In genomic region chr22:24380220-24381218, GRCh38 we compare ENCODE assay signal across 16 cellular contexts. TPM values are rescaled to one million over a fixed set of nuclear protein-coding genes. Genes with fewer than 3 reads are reported as not detected.
A peak's percentile ranks its signal among the peaks of the same experiment; 100 is the strongest.
DNase-seq lines count a peak whose midpoint lies in the region; ATAC-seq and TF ChIP-seq lines count a peak whose summit lies in the region.
"Had no signal": no experiment of that assay in that cellular context is flagged by ENCODE, and none has a peak within 500 bp of the region (broad histone marks: within the 10 kb centered on the region; RNA-seq: fewer than 3 reads in every experiment).

No MANE protein-coding gene starts in this region.

- H4K8ac ChIP-seq in trophoblast cell (ENCODE audit: low read depth, low read length) = no peak overlapping the region

- CTCF ChIA-PET in activated CD4-positive, alpha-beta T cell treated with anti-CD3 and anti-CD28 coated beads, Interleukin-2, amount 10 ng/mL, durations not matched to agents 7 days and 5 days (lab: Charles Lee) = no interaction called here
- CTCF ChIA-PET in activated CD4-positive, alpha-beta T cell treated with anti-CD3 and anti-CD28 coated beads for 36 hours (lab: Charles Lee) = interaction anchor here (0.6 to 0.9 kb wide), 2 partner anchors 19 to 251 kb away, joined by 3 read pairs; no protein-coding TSS in a partner anchor

- ATAC-seq in activated CD4-positive, alpha-beta T cell treated with anti-CD3 and anti-CD28 coated beads for 36 hours = no peak
- ATAC-seq in T-helper 17 cell (no peak), esophagus mucosa (no peak)

- H4K91ac ChIP-seq in trophoblast cell (ENCODE audit: low read depth, low read length) = no peak overlapping the region

- peak overlapping the region; percentile 89 for H3K27ac Mint-ChIP-seq in activated CD4-positive, alpha-beta T cell treated with anti-CD3 and anti-CD28 coated beads, Interleukin-2, amount 10 ng/mL, durations not matched to agents 7 days and 5 days
- H3K27ac Mint-ChIP-seq in activated CD4-positive, alpha-beta T cell treated with anti-CD3 and anti-CD28 coated beads for 36 hours = no peak overlapping the region
- H3K27ac Mint-ChIP-seq in T-helper 17 cell = peak overlapping the region; percentile 49
- H3K27ac Mint-ChIP-seq: activated naive CD4-positive, alpha-beta T cell treated with anti-CD3 and anti-CD28 coated beads, Interleukin-2, amount 50 U/mL, for 72 hours had no signal

- H4K12ac ChIP-seq in trophoblast cell (ENCODE audit: low read depth, low read length) = no peak overlapping the region

- no peaks in the 10 kb centered on the region for H3K27me3 ChIP-seq in trophoblast cell (ENCODE audit: insufficient read depth, low read length)
- no peaks in the 10 kb centered on the region for H3K27me3 ChIP-seq in tibial nerve
- H3K27me3 ChIP-seq: cardiac muscle cell, vagina had no signal

- no peak overlapping the region for H3K4me2 ChIP-seq in trophoblast cell (ENCODE audit: low read length)

- WGBS in trophoblast cell (ENCODE audit: extremely low coverage, insufficient coverage, insufficient read length) = no CpG with 5 or more reads among the region's 8 CpGs
- 77% methylated on average over 8 of the region's 8 CpGs for WGBS in tibial nerve, 2 donors

- no peak overlapping the region for H3K14ac ChIP-seq in trophoblast cell (ENCODE audit: low read length)

- TF ChIP-seq POLR2A in tibial nerve (IDR thresholded peaks at IDR 0.05) = no peak

- H3K27ac ChIP-seq in trophoblast cell (ENCODE audit: low read depth, low read length) = no peak overlapping the region
- H3K27ac ChIP-seq in tibial nerve = no peak overlapping the region
- H3K27ac ChIP-seq: cardiac muscle cell, vagina had no signal

- no peaks in the 10 kb centered on the region for H3K9me3 ChIP-seq in T-helper 17 cell (ENCODE audit: control insufficient read depth, low read length, poor library complexity, severe bottlenecking)
- no peaks in the 10 kb centered on the region for H3K9me3 ChIP-seq in trophoblast cell (ENCODE audit: insufficient read depth, low read depth, low read length)
- H3K9me3 ChIP-seq in tibial nerve = peaks cover 0 to 12% (median 0%) of the 10 kb centered on the region in 4 donors
- H3K9me3 ChIP-seq: vagina had no signal

- POLR2A ChIA-PET in activated CD4-positive, alpha-beta T cell treated with anti-CD3 and anti-CD28 coated beads, Interleukin-2, amount 10 ng/mL, durations not matched to agents 7 days and 5 days (lab: Charles Lee) = no interaction called here
- POLR2A ChIA-PET in activated CD4-positive, alpha-beta T cell treated with anti-CD3 and anti-CD28 coated beads for 36 hours (lab: Charles Lee) = no interaction called here

- H3K4me3 Mint-ChIP-seq in activated CD4-positive, alpha-beta T cell treated with anti-CD3 and anti-CD28 coated beads, Interleukin-2, amount 10 ng/mL, durations not matched to agents 7 days and 5 days = no peak overlapping the region
- H3K4me3 Mint-ChIP-seq in activated CD4-positive, alpha-beta T cell treated with anti-CD3 and anti-CD28 coated beads for 36 hours = no peak overlapping the region
- H3K4me3 Mint-ChIP-seq in T-helper 17 cell = no peak overlapping the region

- no peak overlapping the region for H3K18ac ChIP-seq in trophoblast cell (ENCODE audit: low read length)

- H3K36me3 Mint-ChIP-seq in activated CD4-positive, alpha-beta T cell treated with anti-CD3 and anti-CD28 coated beads, Interleukin-2, amount 10 ng/mL, durations not matched to agents 7 days and 5 days (ENCODE audit: low read depth) = peaks cover 36% of the 10 kb centered on the region
- peaks cover 20% of the 10 kb centered on the region for H3K36me3 Mint-ChIP-seq in activated CD4-positive, alpha-beta T cell treated with anti-CD3 and anti-CD28 coated beads for 36 hours (ENCODE audit: low read depth)
- no peaks in the 10 kb centered on the region for H3K36me3 Mint-ChIP-seq in T-helper 17 cell (ENCODE audit: low read depth)

- H3K36me3 ChIP-seq in trophoblast cell (ENCODE audit: control insufficient read depth in 1 of 2, insufficient read depth in 2 of 2, low read length in 2 of 2) (peaks cover 4% of the 10 kb centered on the region in 2 experiments), tibial nerve (peaks cover 0 to 39% (median 9%) of the 10 kb centered on the region in 3 donors)

- no peaks in the 10 kb centered on the region for H3K9me3 Mint-ChIP-seq in activated CD4-positive, alpha-beta T cell treated with anti-CD3 and anti-CD28 coated beads, Interleukin-2, amount 10 ng/mL, durations not matched to agents 7 days and 5 days
- no peaks in the 10 kb centered on the region for H3K9me3 Mint-ChIP-seq in activated CD4-positive, alpha-beta T cell treated with anti-CD3 and anti-CD28 coated beads for 36 hours (ENCODE audit: low read depth)
- H3K9me3 Mint-ChIP-seq: activated naive CD4-positive, alpha-beta T cell treated with anti-CD3 and anti-CD28 coated beads, Interleukin-2, amount 50 U/mL, for 72 hours had no signal

- no peaks in the 10 kb centered on the region for H3K27me3 Mint-ChIP-seq in activated CD4-positive, alpha-beta T cell treated with anti-CD3 and anti-CD28 coated beads, Interleukin-2, amount 10 ng/mL, durations not matched to agents 7 days and 5 days
- no peaks in the 10 kb centered on the region for H3K27me3 Mint-ChIP-seq in activated CD4-positive, alpha-beta T cell treated with anti-CD3 and anti-CD28 coated beads for 36 hours
- no peaks in the 10 kb centered on the region for H3K27me3 Mint-ChIP-seq in T-helper 17 cell

- no peak overlapping the region for H2BK5ac ChIP-seq in trophoblast cell (ENCODE audit: low read depth, low read length, poor library complexity)

- no peak overlapping the region for H2AK5ac ChIP-seq in trophoblast cell (ENCODE audit: low read length)

- H3K4me1 ChIP-seq in trophoblast cell (ENCODE audit: control insufficient read depth in 1 of 2, insufficient read depth in 2 of 2, low read length in 2 of 2) (no peaks in the 10 kb centered on the region), tibial nerve (no peaks in the 10 kb centered on the region)
- H3K4me1 ChIP-seq: vagina had no signal

- H3K23ac ChIP-seq in trophoblast cell (ENCODE audit: low read length) = no peak overlapping the region

- H3K4ac ChIP-seq in trophoblast cell (ENCODE audit: low read depth, low read length) = no peak overlapping the region

- no peak overlapping the region for H3K9ac ChIP-seq in trophoblast cell (ENCODE audit: low read length)

- no peak overlapping the region for H2AFZ ChIP-seq in trophoblast cell (ENCODE audit: insufficient read depth, low read length, poor library complexity)

- no peak for DNase-seq in activated CD4-positive, alpha-beta T cell treated with anti-CD3 and anti-CD28 coated beads, Interleukin-2, amount 10 ng/mL, durations not matched to agents 7 days and 5 days
- DNase-seq in activated CD4-positive, alpha-beta T cell treated with anti-CD3 and anti-CD28 coated beads for 36 hours = no peak
- DNase-seq in NCI-H1436 treated with DMSO at 0.1 percent for 48 hours (lab: John Stamatoyannopoulos, UW) (peak; percentile 82), T-helper 17 cell (no peak), trophoblast cell (peak; percentile 68 to 89), GF-D8 (lab: John Stamatoyannopoulos, UW) (no peak), tibial nerve (ENCODE audit: low spot score in 2 of 2) (no peak)
- DNase-seq: ACHN; effector memory CD4-positive, alpha-beta T cell; NCI-H510A; stimulated activated naive CD4-positive, alpha-beta T cell treated with Interleukin-2 at 50 U/mL for 16 hours had no signal

- no peak for TF ChIP-seq EP300 in tibial nerve (IDR thresholded peaks at IDR 0.05)

- H3K4me3 ChIP-seq in trophoblast cell (ENCODE audit: low read depth, low read length) = no peak overlapping the region
- no peak overlapping the region for H3K4me3 ChIP-seq in tibial nerve
- H3K4me3 ChIP-seq: cardiac muscle cell, lung, vagina had no signal

- H3K79me2 ChIP-seq in trophoblast cell (ENCODE audit: control insufficient read depth, insufficient read depth, low read length, poor library complexity) = no peaks in the 10 kb centered on the region

- no peaks in the 10 kb centered on the region for H3K79me1 ChIP-seq in trophoblast cell (ENCODE audit: low read length)

- H2BK12ac ChIP-seq in trophoblast cell (ENCODE audit: low read length) = no peak overlapping the region

- no peak for TF ChIP-seq CTCF in tibial nerve (IDR thresholded peaks at IDR 0.05)

- no peak overlapping the region for H2BK120ac ChIP-seq in trophoblast cell (ENCODE audit: insufficient read depth, low read length, poor library complexity)

- peaks cover 34% of the 10 kb centered on the region for H3K4me1 Mint-ChIP-seq in activated CD4-positive, alpha-beta T cell treated with anti-CD3 and anti-CD28 coated beads, Interleukin-2, amount 10 ng/mL, durations not matched to agents 7 days and 5 days
- peaks cover 26% of the 10 kb centered on the region for H3K4me1 Mint-ChIP-seq in activated CD4-positive, alpha-beta T cell treated with anti-CD3 and anti-CD28 coated beads for 36 hours
- H3K4me1 Mint-ChIP-seq in T-helper 17 cell = peaks cover 15% of the 10 kb centered on the region

- intact Hi-C loops in activated CD4-positive, alpha-beta T cell treated with anti-CD3 and anti-CD28 coated beads for 36 hours (cut with DNase I, micrococcal nuclease) = no loop called here

RNA-seq across cellular contexts. Expression of gene ADORA2A, which starts 46.9 kb away (rescaled TPM):
- 10 to 100 TPM; 25.3 to 29.0 TPM for total RNA-seq in activated CD4-positive, alpha-beta T cell treated with anti-CD3 and anti-CD28 coated beads, Interleukin-2, amount 10 ng/mL, durations not matched to agents 7 days and 5 days
- total RNA-seq in activated CD4-positive, alpha-beta T cell treated with anti-CD3 and anti-CD28 coated beads for 36 hours = 10 to 100 TPM; 30.6 to 31.3 TPM
- total RNA-seq in T-helper 17 cell (10 to 100 TPM; 20.4 to 22.0 TPM), esophagus mucosa (not detected), tibial nerve (1 to 10 TPM; 2.6 to 4.2 (median 3.5) TPM)
- polyA plus RNA-seq in trophoblast cell (2013) = 2.0 and 2.6 TPM in 2 replicates

Comparison
In these comparisons a context has a peak if more than half of its experiments do, and no peak if none do; other contexts are left out.
1. DNase-seq: peak in NCI-H1436 treated with DMSO at 0.1 percent for 48 hours (single experiment) and trophoblast cell (2 of 2); none in activated CD4-positive, alpha-beta T cell treated with anti-CD3 and anti-CD28 coated beads, Interleukin-2, amount 10 ng/mL, durations not matched to agents 7 days and 5 days (single experiment), activated CD4-positive, alpha-beta T cell treated with anti-CD3 and anti-CD28 coated beads for 36 hours (single experiment), T-helper 17 cell (0 of 3), GF-D8 (single experiment) and tibial nerve (0 of 2).
2. RNA of gene ADORA2A, which starts 46.9 kb away (total RNA-seq): 30.6 to 31.3 TPM in activated CD4-positive, alpha-beta T cell treated with anti-CD3 and anti-CD28 coated beads for 36 hours, 25.3 to 29.0 TPM in activated CD4-positive, alpha-beta T cell treated with anti-CD3 and anti-CD28 coated beads, Interleukin-2, amount 10 ng/mL, durations not matched to agents 7 days and 5 days and 20.4 to 22.0 TPM in T-helper 17 cell; 2.6 to 4.2 TPM in tibial nerve and not detected in esophagus mucosa (single experiment); every median in the first group is over 4 times any median in the second.